ENCODE assay signal across 23 cellular contexts in the genomic region with DNA sequence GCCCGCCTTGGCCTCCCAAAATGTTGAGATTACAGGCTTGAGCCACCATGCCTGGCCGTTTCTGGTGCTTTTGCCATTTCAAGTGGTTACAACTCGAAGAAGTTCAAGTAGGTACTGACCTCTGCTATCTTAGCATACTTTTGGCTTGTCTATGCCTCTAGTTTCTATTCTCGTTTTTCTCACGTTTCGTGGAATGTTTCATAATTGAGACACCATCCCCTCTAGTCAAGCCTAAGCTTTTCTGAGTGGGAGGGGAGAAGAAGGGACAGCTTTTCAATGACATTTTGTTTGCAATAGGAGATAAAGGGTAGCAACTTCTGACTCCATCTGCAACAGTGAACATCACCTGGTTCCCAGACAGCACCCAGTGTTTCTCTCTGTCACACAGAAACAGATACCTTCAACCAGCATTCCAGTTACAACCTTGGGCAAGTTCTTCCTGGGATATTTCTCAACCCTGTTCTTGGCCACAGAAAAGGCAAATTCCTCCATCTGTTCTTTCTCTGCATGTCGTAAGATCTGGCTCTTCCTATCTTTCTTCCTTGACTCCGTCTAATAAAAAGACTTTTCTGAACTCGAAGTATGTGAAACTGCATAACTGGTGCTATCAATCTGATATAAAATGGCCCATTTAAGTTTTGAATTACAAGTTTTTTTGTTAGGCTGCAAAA. TPM values are rescaled to one million over a fixed set of nuclear protein-coding genes. Genes with fewer than 3 reads are reported as not detected.
DNase-seq lines count a peak whose midpoint lies in the region; ATAC-seq and TF ChIP-seq lines count a peak whose summit lies in the region.
"Had no signal": no experiment of that assay in that cellular context is flagged by ENCODE, and none has a peak within 500 bp of the region (broad histone marks: within the 10 kb centered on the region; RNA-seq: fewer than 3 reads in every experiment).

No MANE protein-coding gene starts in this region.

- H3K27ac ChIP-seq in GM23248 = no peak overlapping the region
- H3K27ac ChIP-seq in CD8-positive, alpha-beta memory T cell (ENCODE audit: low read depth, low read length) = no peak overlapping the region
- H3K27ac ChIP-seq: suprapubic skin had no signal

- H3K4me3 Mint-ChIP-seq in CD8-positive, alpha-beta memory T cell = no peak overlapping the region
- H3K4me3 Mint-ChIP-seq: activated CD4-positive, alpha-beta T cell treated with anti-CD3 and anti-CD28 coated beads, Interleukin-2, amount 10 ng/mL, durations not matched to agents 24 days and 14 days; effector memory CD8-positive, alpha-beta T cell; H9; T-cell had no signal

- no peaks in the 10 kb centered on the region for H3K36me3 Mint-ChIP-seq in CD8-positive, alpha-beta memory T cell
- H3K36me3 Mint-ChIP-seq: activated naive CD4-positive, alpha-beta T cell treated with anti-CD3 and anti-CD28 coated beads, Interleukin-2, amount 50 U/mL, for 72 hours; T-cell had no signal

- no peaks in the 10 kb centered on the region for H3F3A ChIP-seq in GM23248 (ENCODE audit: insufficient read depth)

- CTCF ChIA-PET in CD8-positive, alpha-beta memory T cell (lab: Charles Lee) = no interaction called here

- POLR2A ChIA-PET in CD8-positive, alpha-beta memory T cell (lab: Charles Lee) = no interaction called here

- H3K9me2 ChIP-seq in GM23248 (ENCODE audit: insufficient read depth) = peaks cover 4% of the 10 kb centered on the region; the same call in 1 of the 2 replicates

- no peak overlapping the region for H3K4me3 ChIP-seq in GM23248
- H3K4me3 ChIP-seq in CD8-positive, alpha-beta memory T cell (ENCODE audit: low read length) = no peak overlapping the region
- H3K4me3 ChIP-seq: lung, suprapubic skin had no signal

- no peaks in the 10 kb centered on the region for H3K9me3 ChIP-seq in GM23248 (ENCODE audit: low read depth)
- no peaks in the 10 kb centered on the region for H3K9me3 ChIP-seq in CD8-positive, alpha-beta memory T cell (ENCODE audit: low read length)
- H3K9me3 ChIP-seq: suprapubic skin had no signal

- H3K9me3 Mint-ChIP-seq in CD8-positive, alpha-beta memory T cell = no peaks in the 10 kb centered on the region
- H3K9me3 Mint-ChIP-seq: activated CD4-positive, alpha-beta T cell treated with anti-CD3 and anti-CD28 coated beads, Interleukin-2, amount 10 ng/mL, durations not matched to agents 24 days and 14 days; activated naive CD4-positive, alpha-beta T cell treated with anti-CD3 and anti-CD28 coated beads, Interleukin-2, amount 50 U/mL, for 72 hours; effector memory CD8-positive, alpha-beta T cell; H9; T-cell had no signal

- no peaks in the 10 kb centered on the region for H3K27me3 Mint-ChIP-seq in CD8-positive, alpha-beta memory T cell
- H3K27me3 Mint-ChIP-seq: activated CD4-positive, alpha-beta T cell treated with anti-CD3 and anti-CD28 coated beads, Interleukin-2, amount 10 ng/mL, durations not matched to agents 24 days and 14 days; effector memory CD8-positive, alpha-beta T cell; T-cell had no signal

- H4K20me1 ChIP-seq in GM23248 (ENCODE audit: insufficient read depth) = no peaks in the 10 kb centered on the region

- H3K79me2 ChIP-seq in GM23248 (ENCODE audit: insufficient read depth) = no peaks in the 10 kb centered on the region

- no peaks in the 10 kb centered on the region for H3K36me3 ChIP-seq in GM23248 (ENCODE audit: low read depth)
- no peaks in the 10 kb centered on the region for H3K36me3 ChIP-seq in CD8-positive, alpha-beta memory T cell (ENCODE audit: insufficient read depth, low read length)
- H3K36me3 ChIP-seq: suprapubic skin had no signal

- H3K4me1 Mint-ChIP-seq in CD8-positive, alpha-beta memory T cell = no peaks in the 10 kb centered on the region
- H3K4me1 Mint-ChIP-seq: activated CD4-positive, alpha-beta T cell treated with anti-CD3 and anti-CD28 coated beads, Interleukin-2, amount 10 ng/mL, durations not matched to agents 24 days and 14 days; T-cell had no signal

- no peak overlapping the region for H3K9ac ChIP-seq in GM23248

- 43 to 49% methylated on average over 9 of the region's 9 CpGs for WGBS in GM23248 (ENCODE audit: low coverage in 1 of 2, low lambda C conversion rate in 2 of 2, missing lambda C conversion rate in 2 of 2), 2 experiments

- no peak for TF ChIP-seq CTCF in omental fat pad (IDR thresholded peaks at IDR 0.05)

- no peak overlapping the region; the same call in 1 of the 2 replicates for H2AFZ ChIP-seq in GM23248

- no peak overlapping the region for H3K4me2 ChIP-seq in GM23248 (ENCODE audit: unreplicated experiment)

- peak overlapping the region in 1 of 8 donors; percentile 5 for H3K27ac Mint-ChIP-seq in CD8-positive, alpha-beta memory T cell
- H3K27ac Mint-ChIP-seq: activated CD4-positive, alpha-beta T cell treated with anti-CD3 and anti-CD28 coated beads, Interleukin-2, amount 10 ng/mL, durations not matched to agents 24 days and 14 days; activated naive CD4-positive, alpha-beta T cell treated with anti-CD3 and anti-CD28 coated beads, Interleukin-2, amount 50 U/mL, for 72 hours; effector memory CD8-positive, alpha-beta T cell; H9; T-cell had no signal

- in situ Hi-C loops in GM23248 (cut with MboI) = no loop called here

- peak; percentile 73 for ATAC-seq in omental fat pad (ENCODE audit: low FRiP score)
- ATAC-seq in GM21825 (IDR thresholded peaks at IDR 0.05; ENCODE audit: unreplicated experiment) = no peak
- ATAC-seq: activated naive CD4-positive, alpha-beta T cell treated with anti-CD3 and anti-CD28 coated beads, Interleukin-2, amount 50 U/mL, for 72 hours; effector memory CD8-positive, alpha-beta T cell; T-cell had no signal

- DNase-seq in GM23248 = peak; percentile 34
- peak; percentile 67 for DNase-seq in NOMO-1 treated with dmso at 0.1 percent for 144 hours (lab: John Stamatoyannopoulos, UW; ENCODE audit: unreplicated experiment)
- DNase-seq in fibroblast of gingiva (ENCODE audit: low read depth) = peak; percentile 75
- no peak for DNase-seq in omental fat pad (ENCODE audit: low spot score)
- DNase-seq in CD8-positive, alpha-beta memory T cell = no peak
- DNase-seq in NCI-H69 (lab: John Stamatoyannopoulos, UW) = no peak
- DNase-seq: activated CD4-positive, alpha-beta T cell treated with anti-CD3 and anti-CD28 coated beads, Interleukin-2, amount 10 ng/mL, durations not matched to agents 24 days and 14 days; effector memory CD8-positive, alpha-beta T cell; H9; hippocampal formation; Kasumi-1; NCI-H1105 treated with DMSO at 0.1 percent for 48 hours; NCI-H2081; NCI-H510A; nucleus accumbens; T-cell had no signal

- H3K27me3 ChIP-seq in GM23248 (replicated peaks; ENCODE audit: insufficient read depth) = no peaks in the 10 kb centered on the region
- no peaks in the 10 kb centered on the region for H3K27me3 ChIP-seq in CD8-positive, alpha-beta memory T cell (ENCODE audit: insufficient read depth, low read length, poor library complexity, severe bottlenecking)
- H3K27me3 ChIP-seq: suprapubic skin had no signal

- no peaks in the 10 kb centered on the region for H3K4me1 ChIP-seq in GM23248 (ENCODE audit: insufficient read depth)
- H3K4me1 ChIP-seq in CD8-positive, alpha-beta memory T cell (ENCODE audit: insufficient read depth, low read length) = no peaks in the 10 kb centered on the region
- H3K4me1 ChIP-seq: suprapubic skin had no signal

RNA-seq across cellular contexts. Expression of a gene that starts 25.5 kb away (rescaled TPM):
- total RNA-seq in GM23248 (2014; rRNA removed; shearing (Covaris generic)) = not detected in 2 replicates
- not detected in 2 replicates for polyA plus RNA-seq in GM23248 (2016; fragmentation: Nextera tagmentation; extraction: Ambion mirVana)
- total RNA-seq in omental fat pad = not detected
- not detected for total RNA-seq in CD8-positive, alpha-beta memory T cell
- polyA plus RNA-seq in CD8-positive, alpha-beta memory T cell = 0.07 TPM
- total RNA-seq: activated CD4-positive, alpha-beta T cell treated with anti-CD3 and anti-CD28 coated beads, Interleukin-2, amount 10 ng/mL, durations not matched to agents 24 days and 14 days; activated naive CD4-positive, alpha-beta T cell treated with anti-CD3 and anti-CD28 coated beads, Interleukin-2, amount 50 U/mL, for 72 hours; fibroblast of lung; H9; HT1080; lung; myocyte; suprapubic skin; T-cell had no signal
- polyA plus RNA-seq: fibroblast of lung, lung had no signal

Comparison
In these comparisons a context has a peak if more than half of its experiments do, and no peak if none do; other contexts are left out.
1. DNase-seq: peak in GM23248 (single experiment), NOMO-1 treated with dmso at 0.1 percent for 144 hours (single experiment) and fibroblast of gingiva (single experiment); none in omental fat pad (single experiment), CD8-positive, alpha-beta memory T cell (0 of 5) and NCI-H69 (single experiment).